Comparison of ENCODE assay signal across 17 cellular contexts in genomic region chr3:172199850-172200369, GRCh38.
"Had no signal": no experiment of that assay in that cellular context is flagged by ENCODE, and none has a peak within 500 bp of the region (broad histone marks: within the 10 kb centered on the region; RNA-seq: fewer than 3 reads in every experiment).

No MANE protein-coding gene starts in this region.

- H3K36me3 ChIP-seq: cardiac muscle cell, colonic mucosa, heart left ventricle, neutrophil, sigmoid colon, tibial artery had no signal

- H3K27me3 Mint-ChIP-seq: activated CD8-positive, alpha-beta memory T cell treated with anti-CD3 and anti-CD28 coated beads, Interleukin-2, amount 10 ng/mL, durations not matched to agents 7 days and 5 days had no signal

- H3K27ac Mint-ChIP-seq: activated CD8-positive, alpha-beta memory T cell treated with anti-CD3 and anti-CD28 coated beads, Interleukin-2, amount 10 ng/mL, durations not matched to agents 7 days and 5 days had no signal

- H3K27me3 ChIP-seq: cardiac muscle cell, colonic mucosa, heart left ventricle, neutrophil, sigmoid colon, tibial artery had no signal

- H3K27ac ChIP-seq: cardiac muscle cell, colonic mucosa, neutrophil had no signal

- DNase-seq: activated CD4-positive, alpha-beta T cell treated with anti-CD3 and anti-CD28 coated beads for 1 hour; activated CD4-positive, alpha-beta T cell treated with anti-CD3 and anti-CD28 coated beads, Interleukin-2, amount 50 U/mL, for 48 hours; activated CD8-positive, alpha-beta memory T cell treated with anti-CD3 and anti-CD28 coated beads, Interleukin-2, amount 10 ng/mL, durations not matched to agents 7 days and 5 days; activated gamma-delta T cell; activated T-cell treated with anti-CD3 and anti-CD28 coated beads, Interleukin-2, amount 50 U/mL, for 4 hours; aorta; colonic mucosa; heart left ventricle; islet precursor cell; left ventricle myocardium superior; mesendoderm; sigmoid colon; tibial artery had no signal

- H3K9me3 ChIP-seq: colonic mucosa, heart left ventricle, neutrophil, sigmoid colon, tibial artery had no signal

- H3K4me1 Mint-ChIP-seq: activated CD8-positive, alpha-beta memory T cell treated with anti-CD3 and anti-CD28 coated beads, Interleukin-2, amount 10 ng/mL, durations not matched to agents 7 days and 5 days had no signal

- ATAC-seq: activated CD8-positive, alpha-beta memory T cell treated with anti-CD3 and anti-CD28 coated beads, Interleukin-2, amount 10 ng/mL, durations not matched to agents 7 days and 5 days; activated T-cell treated with anti-CD3 and anti-CD28 coated beads, Interleukin-2, amount 50 U/mL, for 4 hours; heart left ventricle; left ventricle myocardium superior had no signal

- H3K4me3 ChIP-seq: cardiac muscle cell, colonic mucosa, sigmoid colon, tibial artery had no signal

- H3K4me3 Mint-ChIP-seq: activated CD8-positive, alpha-beta memory T cell treated with anti-CD3 and anti-CD28 coated beads, Interleukin-2, amount 10 ng/mL, durations not matched to agents 7 days and 5 days; activated T-cell treated with anti-CD3 and anti-CD28 coated beads, Interleukin-2, amount 50 U/mL, for 4 hours had no signal

- FAIRE-seq: endothelial cell of umbilical vein, frontal cortex had no signal
